Comparison of ENCODE assay signal across 20 cellular contexts in the genomic region with DNA sequence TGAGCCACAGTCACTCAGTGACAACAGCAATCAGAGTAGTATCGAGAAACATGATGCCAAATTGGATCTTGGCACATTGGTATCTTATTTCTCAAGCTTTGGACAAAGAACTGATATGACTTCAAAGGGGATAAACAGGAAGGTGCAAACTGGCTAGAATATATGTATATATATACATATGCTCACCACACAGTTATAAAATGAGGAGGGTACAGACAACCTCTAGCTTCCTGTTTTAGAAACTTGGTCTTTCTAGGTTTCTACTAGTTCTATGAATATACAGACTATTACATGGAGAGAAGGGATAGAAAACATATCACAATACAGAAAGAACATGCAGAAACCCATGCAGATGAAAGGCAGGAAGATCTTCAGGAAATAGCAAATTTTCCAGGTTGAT.
"Had no signal": no experiment of that assay in that cellular context is flagged by ENCODE, and none has a peak within 500 bp of the region (broad histone marks: within the 10 kb centered on the region; RNA-seq: fewer than 3 reads in every experiment).

No MANE protein-coding gene starts in this region.

- H3K4me1 ChIP-seq: gastrocnemius medialis, heart right ventricle, right atrium auricular region, sigmoid colon, testis, tibial nerve, upper lobe of right lung, vagina had no signal

- H3K27me3 ChIP-seq: gastrocnemius medialis, heart right ventricle, ovary, right atrium auricular region, sigmoid colon, testis, tibial nerve, upper lobe of right lung, vagina had no signal

- H3K4me3 ChIP-seq: gastrocnemius medialis, heart right ventricle, ovary, right atrium auricular region, sigmoid colon, skin epidermis, testis, tibial nerve, upper lobe of right lung, vagina had no signal

- ATAC-seq: gastrocnemius medialis; heart right ventricle; left lobe of liver; naive thymus-derived CD8-positive, alpha-beta T cell; stimulated activated naive B cell treated with anti-CD40 and anti-IgM and Interleukin-4, amounts not matched to agents 10 μg/mL and 1 μg/mL and 100 μg/mL, for 72 hours; stimulated activated naive CD8-positive, alpha-beta T cell treated with anti-CD3 and anti-CD28 coated beads, Interleukin-15, amount 100 ng/mL, for 72 hours had no signal

- DNase-seq: effector CD4-positive, alpha-beta T cell; endodermal cell; gastrocnemius medialis; heart right ventricle; hypothalamus; mammary epithelial cell; naive thymus-derived CD8-positive, alpha-beta T cell; ovary; sigmoid colon; stimulated activated CD4-positive, alpha-beta T cell treated with anti-CD3 and anti-CD28 coated beads, Interleukin-2, amount 100 ng/mL, for 24 hours; stimulated activated CD4-positive, alpha-beta T cell treated with anti-CD3 and anti-CD28 coated beads, Interleukin-4, amount 100 ng/mL, for 4 hours; stimulated activated naive B cell treated with anti-CD40 and anti-IgM and Interleukin-4, amounts not matched to agents 10 μg/mL and 1 μg/mL and 100 μg/mL, for 72 hours; stimulated activated naive CD8-positive, alpha-beta T cell treated with anti-CD3 and anti-CD28 coated beads, Interleukin-15, amount 100 ng/mL, for 72 hours; testis; upper lobe of right lung had no signal

- H3K27ac ChIP-seq: gastrocnemius medialis, heart right ventricle, ovary, right atrium auricular region, sigmoid colon, skin epidermis, testis, tibial nerve, upper lobe of right lung, vagina had no signal

- H3K36me3 ChIP-seq: gastrocnemius medialis, heart right ventricle, ovary, right atrium auricular region, sigmoid colon, tibial nerve, upper lobe of right lung, vagina had no signal

- H3K9me3 ChIP-seq: gastrocnemius medialis, ovary, right atrium auricular region, sigmoid colon, testis, tibial nerve, upper lobe of right lung, vagina had no signal
